In genomic region chr9:111106202-111106601, GRCh38 we compare ENCODE assay signal across 29 cellular contexts.
"Had no signal": no experiment of that assay in that cellular context is flagged by ENCODE, and none has a peak within 500 bp of the region (broad histone marks: within the 10 kb centered on the region; RNA-seq: fewer than 3 reads in every experiment).

No MANE protein-coding gene starts in this region.

- H3K4me3 ChIP-seq: ascending aorta, breast epithelium, coronary artery, dorsolateral prefrontal cortex, esophagus muscularis mucosa, gastrocnemius medialis, heart left ventricle had no signal

- H3K27me3 Mint-ChIP-seq: activated CD4-positive, alpha-beta memory T cell treated with anti-CD3 and anti-CD28 coated beads, Interleukin-2, amount 10 ng/mL, durations not matched to agents 7 days and 5 days; activated CD4-positive, alpha-beta T cell treated with anti-CD3 and anti-CD28 coated beads, Interleukin-2, amount 10 ng/mL, durations not matched to agents 7 days and 5 days; activated naive CD4-positive, alpha-beta T cell treated with anti-CD3 and anti-CD28 coated beads, Interleukin-2, amount 10 ng/mL, durations not matched to agents 7 days and 5 days; activated naive CD8-positive, alpha-beta T cell treated with anti-CD3 and anti-CD28 coated beads, Interleukin-2, amount 10 ng/mL, durations not matched to agents 7 days and 5 days; activated T-cell treated with anti-CD3 and anti-CD28 coated beads, Interleukin-2, amount 50 U/mL, for 24 hours; brain; central memory CD8-positive, alpha-beta T cell; dendritic cell treated with granulocyte-macrophage colony-stimulating factor and Interleukin-4, amounts not matched to agents 40 ng/mL and 50 ng/mL, for 4 days had no signal

- H3K9me3 ChIP-seq: ascending aorta, breast epithelium, esophagus muscularis mucosa, gastrocnemius medialis, heart left ventricle had no signal

- H3K27ac ChIP-seq: ascending aorta, breast epithelium, coronary artery, esophagus muscularis mucosa, foreskin keratinocyte, gastrocnemius medialis, heart left ventricle had no signal

- H3K27me3 ChIP-seq: ascending aorta, breast epithelium, esophagus muscularis mucosa, foreskin keratinocyte, gastrocnemius medialis, heart left ventricle had no signal

- H3K27ac Mint-ChIP-seq: activated CD4-positive, alpha-beta memory T cell treated with anti-CD3 and anti-CD28 coated beads, Interleukin-2, amount 10 ng/mL, durations not matched to agents 7 days and 5 days; activated CD4-positive, alpha-beta T cell treated with anti-CD3 and anti-CD28 coated beads, Interleukin-2, amount 10 ng/mL, durations not matched to agents 7 days and 5 days; activated naive CD4-positive, alpha-beta T cell treated with anti-CD3 and anti-CD28 coated beads, Interleukin-2, amount 10 ng/mL, durations not matched to agents 7 days and 5 days; activated naive CD4-positive, alpha-beta T cell treated with anti-CD3 and anti-CD28 coated beads, Interleukin-2, amount 50 U/mL, for 72 hours; activated naive CD8-positive, alpha-beta T cell treated with anti-CD3 and anti-CD28 coated beads, Interleukin-2, amount 10 ng/mL, durations not matched to agents 7 days and 5 days; activated T-cell treated with anti-CD3 and anti-CD28 coated beads, Interleukin-2, amount 50 U/mL, for 24 hours; activated T-cell treated with anti-CD3 and anti-CD28 coated beads, Interleukin-2, amount 50 U/mL, for 72 hours; brain; dendritic cell treated with granulocyte-macrophage colony-stimulating factor and Interleukin-4, amounts not matched to agents 40 ng/mL and 50 ng/mL, for 4 days had no signal

- H3K4me3 Mint-ChIP-seq: activated CD4-positive, alpha-beta memory T cell treated with anti-CD3 and anti-CD28 coated beads, Interleukin-2, amount 10 ng/mL, durations not matched to agents 7 days and 5 days; activated CD4-positive, alpha-beta T cell treated with anti-CD3 and anti-CD28 coated beads, Interleukin-2, amount 10 ng/mL, durations not matched to agents 7 days and 5 days; activated naive CD4-positive, alpha-beta T cell treated with anti-CD3 and anti-CD28 coated beads, Interleukin-2, amount 10 ng/mL, durations not matched to agents 7 days and 5 days; activated naive CD8-positive, alpha-beta T cell treated with anti-CD3 and anti-CD28 coated beads, Interleukin-2, amount 10 ng/mL, durations not matched to agents 7 days and 5 days; activated T-cell treated with anti-CD3 and anti-CD28 coated beads, Interleukin-2, amount 50 U/mL, for 24 hours; activated T-cell treated with anti-CD3 and anti-CD28 coated beads, Interleukin-2, amount 50 U/mL, for 72 hours; brain; central memory CD8-positive, alpha-beta T cell; dendritic cell treated with granulocyte-macrophage colony-stimulating factor and Interleukin-4, amounts not matched to agents 40 ng/mL and 50 ng/mL, for 4 days had no signal

- ATAC-seq: activated naive CD4-positive, alpha-beta T cell treated with anti-CD3 and anti-CD28 coated beads, Interleukin-2, amount 50 U/mL, for 72 hours; activated T-cell treated with anti-CD3 and anti-CD28 coated beads, Interleukin-2, amount 50 U/mL, for 72 hours; foreskin keratinocyte; gastrocnemius medialis; heart left ventricle had no signal

- H3K4me1 Mint-ChIP-seq: activated CD4-positive, alpha-beta memory T cell treated with anti-CD3 and anti-CD28 coated beads, Interleukin-2, amount 10 ng/mL, durations not matched to agents 7 days and 5 days; activated CD4-positive, alpha-beta T cell treated with anti-CD3 and anti-CD28 coated beads, Interleukin-2, amount 10 ng/mL, durations not matched to agents 7 days and 5 days; activated naive CD4-positive, alpha-beta T cell treated with anti-CD3 and anti-CD28 coated beads, Interleukin-2, amount 10 ng/mL, durations not matched to agents 7 days and 5 days; activated naive CD8-positive, alpha-beta T cell treated with anti-CD3 and anti-CD28 coated beads, Interleukin-2, amount 10 ng/mL, durations not matched to agents 7 days and 5 days; brain; central memory CD8-positive, alpha-beta T cell had no signal

- H3K4me1 ChIP-seq: ascending aorta, breast epithelium, esophagus muscularis mucosa, foreskin keratinocyte, gastrocnemius medialis, heart left ventricle had no signal

- DNase-seq: activated CD4-positive, alpha-beta memory T cell treated with anti-CD3 and anti-CD28 coated beads, Interleukin-2, amount 10 ng/mL, durations not matched to agents 7 days and 5 days; activated CD4-positive, alpha-beta T cell treated with anti-CD3 and anti-CD28 coated beads for 1 hour; activated CD4-positive, alpha-beta T cell treated with anti-CD3 and anti-CD28 coated beads for 4 hours; activated CD4-positive, alpha-beta T cell treated with anti-CD3 and anti-CD28 coated beads, Interleukin-2, amount 10 ng/mL, durations not matched to agents 7 days and 5 days; activated CD4-positive, alpha-beta T cell treated with anti-CD3 and anti-CD28 coated beads, Interleukin-2, amount 50 U/mL, for 4 hours; activated CD8-positive, alpha-beta memory T cell treated with anti-CD3 and anti-CD28 coated beads, Interleukin-2, amount 50 U/mL, for 48 hours; activated gamma-delta T cell; activated naive CD4-positive, alpha-beta T cell; activated naive CD4-positive, alpha-beta T cell treated with anti-CD3 and anti-CD28 coated beads, Interleukin-2, amount 10 ng/mL, durations not matched to agents 7 days and 5 days; activated naive CD8-positive, alpha-beta T cell treated with anti-CD3 and anti-CD28 coated beads, Interleukin-2, amount 10 ng/mL, durations not matched to agents 7 days and 5 days; activated T-cell treated with anti-CD3 and anti-CD28 coated beads for 4 hours; activated T-cell treated with anti-CD3 and anti-CD28 coated beads, Interleukin-2, amount 50 U/mL, for 24 hours; activated T-cell treated with anti-CD3 and anti-CD28 coated beads, Interleukin-2, amount 50 U/mL, for 72 hours; dorsolateral prefrontal cortex; effector memory CD4-positive, alpha-beta T cell; erythroblast; foreskin keratinocyte; gastrocnemius medialis; glutamatergic neuron; heart left ventricle; T-helper 2 cell had no signal

- H3K9me3 Mint-ChIP-seq: activated CD4-positive, alpha-beta memory T cell treated with anti-CD3 and anti-CD28 coated beads, Interleukin-2, amount 10 ng/mL, durations not matched to agents 7 days and 5 days; activated CD4-positive, alpha-beta T cell treated with anti-CD3 and anti-CD28 coated beads, Interleukin-2, amount 10 ng/mL, durations not matched to agents 7 days and 5 days; activated naive CD4-positive, alpha-beta T cell treated with anti-CD3 and anti-CD28 coated beads, Interleukin-2, amount 10 ng/mL, durations not matched to agents 7 days and 5 days; activated naive CD4-positive, alpha-beta T cell treated with anti-CD3 and anti-CD28 coated beads, Interleukin-2, amount 50 U/mL, for 72 hours; activated naive CD8-positive, alpha-beta T cell treated with anti-CD3 and anti-CD28 coated beads, Interleukin-2, amount 10 ng/mL, durations not matched to agents 7 days and 5 days; activated T-cell treated with anti-CD3 and anti-CD28 coated beads, Interleukin-2, amount 50 U/mL, for 24 hours; brain; dendritic cell treated with granulocyte-macrophage colony-stimulating factor and Interleukin-4, amounts not matched to agents 40 ng/mL and 50 ng/mL, for 4 days had no signal

- H3K36me3 ChIP-seq: ascending aorta, breast epithelium, esophagus muscularis mucosa, gastrocnemius medialis, heart left ventricle had no signal

- H3K36me3 Mint-ChIP-seq: activated naive CD4-positive, alpha-beta T cell treated with anti-CD3 and anti-CD28 coated beads, Interleukin-2, amount 10 ng/mL, durations not matched to agents 7 days and 5 days; activated naive CD4-positive, alpha-beta T cell treated with anti-CD3 and anti-CD28 coated beads, Interleukin-2, amount 50 U/mL, for 72 hours; activated naive CD8-positive, alpha-beta T cell treated with anti-CD3 and anti-CD28 coated beads, Interleukin-2, amount 10 ng/mL, durations not matched to agents 7 days and 5 days; brain had no signal
